Comparison of ENCODE assay signal across 10 cellular contexts in the genomic region with DNA sequence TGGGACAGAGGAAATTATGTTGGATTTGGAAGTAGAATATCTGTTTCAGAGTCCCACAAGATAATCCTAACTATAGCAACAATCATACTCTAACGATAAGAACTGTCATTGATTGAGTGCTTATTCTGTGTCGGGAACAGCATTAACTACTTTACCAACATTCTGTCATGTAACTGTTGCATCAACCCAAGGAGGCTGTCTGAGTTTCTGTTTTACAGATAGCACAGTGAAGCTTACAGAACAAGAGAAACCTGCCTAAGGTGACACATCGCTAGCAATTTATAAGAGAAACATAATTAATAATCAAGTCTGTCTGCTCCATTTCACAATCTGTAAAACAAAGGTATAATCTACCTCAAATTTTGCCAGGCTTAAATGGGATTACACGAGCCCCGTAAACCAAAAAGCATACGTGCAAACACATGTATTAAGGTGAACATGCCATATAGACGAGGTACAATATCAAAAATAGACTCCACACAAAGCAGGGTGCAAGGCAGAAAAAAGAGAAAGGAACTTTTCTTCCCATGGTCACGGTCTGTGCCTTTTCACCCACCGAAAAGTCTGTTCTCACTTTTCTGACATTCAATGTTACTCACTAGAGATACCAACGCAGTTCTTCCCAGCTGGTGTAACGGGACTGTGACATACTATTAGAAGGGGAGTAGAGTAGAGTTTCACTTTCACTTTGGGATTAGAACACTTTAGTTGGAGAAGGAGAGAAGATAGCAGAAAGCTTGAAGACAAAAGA. TPM values are rescaled to one million over a fixed set of nuclear protein-coding genes. Genes with fewer than 3 reads are reported as not detected.
DNase-seq lines count a peak whose midpoint lies in the region; ATAC-seq, FAIRE-seq and TF ChIP-seq lines count a peak whose summit lies in the region.
"Had no signal": no experiment of that assay in that cellular context is flagged by ENCODE, and none has a peak within 500 bp of the region (broad histone marks: within the 10 kb centered on the region; RNA-seq: fewer than 3 reads in every experiment).

No MANE protein-coding gene starts in this region.

- H3K4me2 ChIP-seq in keratinocyte (ENCODE audit: control insufficient read depth, extremely low read depth, insufficient read depth, low read depth, low read length): peak overlapping the region; percentile 74

- H3K4me3 Mint-ChIP-seq in activated CD4-positive, alpha-beta T cell treated with anti-CD3 and anti-CD28 coated beads for 36 hours: peak overlapping the region; percentile 50

- peak overlapping the region; percentile 8 for H3K9ac ChIP-seq in keratinocyte (ENCODE audit: control insufficient read depth, extremely low read depth, insufficient read depth, low read length)

- ATAC-seq in activated CD4-positive, alpha-beta T cell treated with anti-CD3 and anti-CD28 coated beads for 36 hours: peak; percentile 63
- ATAC-seq in HG03159 (IDR thresholded peaks at IDR 0.05; ENCODE audit: unreplicated experiment): no peak

- H3K9me1 ChIP-seq in keratinocyte (ENCODE audit: control insufficient read depth, extremely low read depth, insufficient read depth, low read length): no peaks in the 10 kb centered on the region

- H3K9me3 ChIP-seq in keratinocyte (ENCODE audit: control insufficient read depth, low read depth, low read length): no peaks in the 10 kb centered on the region
- no peaks in the 10 kb centered on the region for H3K9me3 ChIP-seq in thymus (ENCODE audit: control insufficient read depth)

- no peaks in the 10 kb centered on the region for H3K27me3 Mint-ChIP-seq in activated CD4-positive, alpha-beta T cell treated with anti-CD3 and anti-CD28 coated beads for 36 hours

- no peak overlapping the region for H3K27ac ChIP-seq in keratinocyte (ENCODE audit: control insufficient read depth, insufficient read depth, low read length)
- no peak overlapping the region for H3K27ac ChIP-seq in thymus (ENCODE audit: low read depth)

- H3K27ac Mint-ChIP-seq in activated CD4-positive, alpha-beta T cell treated with anti-CD3 and anti-CD28 coated beads for 36 hours: peak overlapping the region; percentile 27

- 74% methylated on average over 11 of the region's 11 CpGs for WGBS in thymus

- TF ChIP-seq CTCF in WI38 (IDR thresholded peaks at IDR 0.05; ENCODE audit: low read depth, low read length): no peak
- TF ChIP-seq CTCF in keratinocyte (optimal IDR thresholded peaks at IDR 0.05 in 1 of 3, IDR thresholded peaks at IDR 0.05 in 1 of 3, conservative IDR thresholded peaks at IDR 0.05 in 1 of 3; ENCODE audit: extremely low read depth in 1 of 3, insufficient read depth in 2 of 3, low read length in 3 of 3): no peak

- peak; percentile 5 for DNase-seq in activated CD4-positive, alpha-beta T cell treated with anti-CD3 and anti-CD28 coated beads for 36 hours
- no peak for DNase-seq in activated CD4-positive, alpha-beta T cell treated with anti-CD3 and anti-CD28 coated beads for 1 hour
- DNase-seq in keratinocyte (ENCODE audit: low read depth, low spot score) (no peak), HEK293T (ENCODE audit: extremely low spot score) (no peak), GM19239 (ENCODE audit: insufficient read length, low spot score) (no peak)

- FAIRE-seq in keratinocyte (lab: Jason Lieb, UNC): peak; percentile 61
- no peak for FAIRE-seq in GM19239 (lab: Jason Lieb, UNC)
- FAIRE-seq: G401.6, TTC549 had no signal

- POLR2A ChIA-PET in activated CD4-positive, alpha-beta T cell treated with anti-CD3 and anti-CD28 coated beads for 36 hours (lab: Charles Lee): no interaction called here
- POLR2A ChIA-PET in HEK293T (lab: Yijun Ruan, JAX): no interaction called here

- H4K20me1 ChIP-seq in keratinocyte (ENCODE audit: control insufficient read depth, extremely low read depth, insufficient read depth, low read length): no peaks in the 10 kb centered on the region

- intact Hi-C loops in activated CD4-positive, alpha-beta T cell treated with anti-CD3 and anti-CD28 coated beads for 36 hours (cut with DNase I, micrococcal nuclease): no loop called here

- no peaks in the 10 kb centered on the region for H3K36me3 Mint-ChIP-seq in activated CD4-positive, alpha-beta T cell treated with anti-CD3 and anti-CD28 coated beads for 36 hours (ENCODE audit: low read depth)

- H3K4me1 ChIP-seq in keratinocyte (ENCODE audit: control insufficient read depth, extremely low read depth, insufficient read depth, low read length) (no peaks in the 10 kb centered on the region), thymus (ENCODE audit: control insufficient read depth, insufficient read depth, low read length) (peaks cover 2% of the 10 kb centered on the region)

- no peaks in the 10 kb centered on the region for H3K9me3 Mint-ChIP-seq in activated CD4-positive, alpha-beta T cell treated with anti-CD3 and anti-CD28 coated beads for 36 hours (ENCODE audit: low read depth)

- H3K36me3 ChIP-seq in keratinocyte (ENCODE audit: control insufficient read depth in 2 of 2, extremely low read depth in 1 of 2, insufficient read depth in 2 of 2, low read length in 2 of 2): no peaks in the 10 kb centered on the region
- H3K36me3 ChIP-seq in thymus (ENCODE audit: control insufficient read depth, insufficient read depth): no peaks in the 10 kb centered on the region

- H3K4me1 Mint-ChIP-seq in activated CD4-positive, alpha-beta T cell treated with anti-CD3 and anti-CD28 coated beads for 36 hours: peaks cover 15% of the 10 kb centered on the region

- H3K4me3 ChIP-seq in WI38 (ENCODE audit: low read depth, low read length) (peak overlapping the region; percentile 51), keratinocyte (ENCODE audit: control insufficient read depth in 2 of 3, extremely low read depth in 1 of 3, insufficient read depth in 2 of 3, low read depth in 1 of 3, low read length in 3 of 3) (peak overlapping the region; percentile 22 to 72 (median 60)), thymus (ENCODE audit: low read length) (peak overlapping the region; percentile 40)

- CTCF ChIA-PET in activated CD4-positive, alpha-beta T cell treated with anti-CD3 and anti-CD28 coated beads for 36 hours (lab: Charles Lee): interaction anchor here (0.8 to 1.0 kb wide), 2 partner anchors 8 to 145 kb away, joined by 3 to 4 read pairs; no protein-coding TSS in a partner anchor
- CTCF ChIA-PET in HEK293T (lab: Yijun Ruan, JAX): interaction anchor here (1.0 to 1.7 kb wide), 3 partner anchors 8 to 67 kb away, joined by 4 to 5 read pairs (median 5); no protein-coding TSS in a partner anchor

- dilution Hi-C loops in keratinocyte (cut with MboI; ENCODE audit: extremely low pct_ligation_motif_present, low sequenced_read_pairs): no loop called here

- H3K27me3 ChIP-seq in keratinocyte (ENCODE audit: control insufficient read depth, extremely low read depth, insufficient read depth, low read length) (no peaks in the 10 kb centered on the region), thymus (ENCODE audit: control insufficient read depth, insufficient read depth) (no peaks in the 10 kb centered on the region)

- peak overlapping the region; percentile 91 for H2AFZ ChIP-seq in keratinocyte (ENCODE audit: control insufficient read depth, low read length)

- H3K79me2 ChIP-seq in keratinocyte (ENCODE audit: control insufficient read depth, insufficient read depth, low read length): no peaks in the 10 kb centered on the region

TF ChIP-seq in HEK293T, 16 proteins besides CTCF, POLR2A, EP300 and RAD21:
- TF ChIP-seq BHLHE40 (IDR thresholded peaks at IDR 0.05; ENCODE audit: borderline replicate concordance) (no peak), ARNT (IDR thresholded peaks at IDR 0.05) (no peak), SP1 (IDR thresholded peaks at IDR 0.05) (no peak), ZNF384 (IDR thresholded peaks at IDR 0.05) (no peak), FOXK2 (IDR thresholded peaks at IDR 0.05) (no peak), L3MBTL2 (conservative IDR thresholded peaks at IDR 0.05) (no peak), ELF4 (IDR thresholded peaks at IDR 0.05) (no peak)

RNA-seq across cellular contexts. Expression of gene SLC8A1, which starts 37.2 kb away (rescaled TPM):
- total RNA-seq in activated CD4-positive, alpha-beta T cell treated with anti-CD3 and anti-CD28 coated beads for 36 hours: 1 to 10 TPM; 1.9 to 2.3 TPM
- polyA plus RNA-seq in keratinocyte: 0.61 to 3.2 TPM (median 2.7 TPM) in 3 replicates
- polyA plus RNA-seq in keratinocyte (2011; ENCODE audit: low read depth): 0.06 TPM
- 0.36 and 0.84 TPM in 2 replicates for polyA plus RNA-seq in keratinocyte (2011; cell fraction: cytosol; rRNA removed)
- 1.1 and 1.3 TPM in 2 replicates for polyA plus RNA-seq in keratinocyte (2011; cell fraction: nucleus; rRNA removed)
- 0.03 and 3.3 TPM in 2 replicates for polyA plus RNA-seq in keratinocyte (2012; ENCODE audit: low replicate concordance)
- 6.1 to 19.5 TPM (median 7.5 TPM) in 3 replicates for polyA minus RNA-seq in keratinocyte
- 4.2 TPM for polyA minus RNA-seq in keratinocyte (2011; cell fraction: cytosol; rRNA and poly(A)+ RNA removed)
- polyA minus RNA-seq in keratinocyte (2011; cell fraction: nucleus; rRNA and poly(A)+ RNA removed): 2.5 and 3.5 TPM in 2 replicates
- polyA plus RNA-seq in thymus: 0.46 TPM
